In genomic region chr17:39643271-39643670, GRCh38 we compare ENCODE assay signal across 14 cellular contexts. TPM values are rescaled to one million over a fixed set of nuclear protein-coding genes. Genes with fewer than 3 reads are reported as not detected.
DNase-seq lines count a peak whose midpoint lies in the region; ATAC-seq and FAIRE-seq lines count a peak whose summit lies in the region.
"Had no signal": no experiment of that assay in that cellular context is flagged by ENCODE, and none has a peak within 500 bp of the region (broad histone marks: within the 10 kb centered on the region; RNA-seq: fewer than 3 reads in every experiment).

No MANE protein-coding gene starts in this region.

- peaks cover 14 to 15% of the 10 kb centered on the region in 2 donors for H3K36me3 Mint-ChIP-seq in stimulated activated naive B cell treated with anti-CD40 and anti-IgM and Interleukin-4, amounts not matched to agents 10 μg/mL and 1 μg/mL and 100 μg/mL, for 72 hours
- no peaks in the 10 kb centered on the region for H3K36me3 Mint-ChIP-seq in stimulated activated memory B cell treated with anti-CD40 and anti-IgM and Interleukin-4, amounts not matched to agents 10 μg/mL and 1 μg/mL and 100 μg/mL, for 72 hours

- ATAC-seq in Right ventricle myocardium inferior, result no peak
- no peak for ATAC-seq in left ventricle myocardium superior
- ATAC-seq in esophagus mucosa, result peak; percentile 43
- no peak for ATAC-seq in stimulated activated naive B cell treated with anti-CD40 and anti-IgM and Interleukin-4, amounts not matched to agents 10 μg/mL and 1 μg/mL and 100 μg/mL, for 72 hours (replicated peaks)
- no peak for ATAC-seq in HG02885 (IDR thresholded peaks at IDR 0.05; ENCODE audit: poor library complexity, unreplicated experiment)
- ATAC-seq in stimulated activated memory B cell treated with anti-CD40 and anti-IgM and Interleukin-4, amounts not matched to agents 10 μg/mL and 1 μg/mL and 100 μg/mL, for 72 hours, result no peak

- intact Hi-C loops in Right ventricle myocardium inferior (cut with DNase I) (no loop called here), left ventricle myocardium superior (cut with micrococcal nuclease) (no loop called here)

- peaks cover 53 to 81% of the 10 kb centered on the region in 2 donors for H3K4me1 Mint-ChIP-seq in stimulated activated naive B cell treated with anti-CD40 and anti-IgM and Interleukin-4, amounts not matched to agents 10 μg/mL and 1 μg/mL and 100 μg/mL, for 72 hours
- peaks cover 68% of the 10 kb centered on the region for H3K4me1 Mint-ChIP-seq in stimulated activated memory B cell treated with anti-CD40 and anti-IgM and Interleukin-4, amounts not matched to agents 10 μg/mL and 1 μg/mL and 100 μg/mL, for 72 hours

- H3K4me3 Mint-ChIP-seq in stimulated activated naive B cell treated with anti-CD40 and anti-IgM and Interleukin-4, amounts not matched to agents 10 μg/mL and 1 μg/mL and 100 μg/mL, for 72 hours, result no peak overlapping the region
- no peak overlapping the region for H3K4me3 Mint-ChIP-seq in stimulated activated memory B cell treated with anti-CD40 and anti-IgM and Interleukin-4, amounts not matched to agents 10 μg/mL and 1 μg/mL and 100 μg/mL, for 72 hours
- H3K4me3 Mint-ChIP-seq: central memory CD8-positive, alpha-beta T cell had no signal

- no peaks in the 10 kb centered on the region for H3K27me3 Mint-ChIP-seq in stimulated activated naive B cell treated with anti-CD40 and anti-IgM and Interleukin-4, amounts not matched to agents 10 μg/mL and 1 μg/mL and 100 μg/mL, for 72 hours
- no peaks in the 10 kb centered on the region for H3K27me3 Mint-ChIP-seq in stimulated activated memory B cell treated with anti-CD40 and anti-IgM and Interleukin-4, amounts not matched to agents 10 μg/mL and 1 μg/mL and 100 μg/mL, for 72 hours
- H3K27me3 Mint-ChIP-seq: central memory CD8-positive, alpha-beta T cell had no signal

- FAIRE-seq in RCC 7860 (lab: Jason Lieb, UNC), result peak; percentile 18

- H3K9me3 Mint-ChIP-seq in stimulated activated naive B cell treated with anti-CD40 and anti-IgM and Interleukin-4, amounts not matched to agents 10 μg/mL and 1 μg/mL and 100 μg/mL, for 72 hours, result no peaks in the 10 kb centered on the region
- no peaks in the 10 kb centered on the region for H3K9me3 Mint-ChIP-seq in stimulated activated memory B cell treated with anti-CD40 and anti-IgM and Interleukin-4, amounts not matched to agents 10 μg/mL and 1 μg/mL and 100 μg/mL, for 72 hours
- H3K9me3 Mint-ChIP-seq: central memory CD8-positive, alpha-beta T cell had no signal

- DNase-seq in Right ventricle myocardium inferior (ENCODE audit: missing footprints) (peak; percentile 21), left ventricle myocardium superior (no peak), RCC 7860 (ENCODE audit: low spot score) (peak; percentile 55), GDM1 (lab: John Stamatoyannopoulos, UW) (no peak)
- DNase-seq in stimulated activated naive B cell treated with anti-CD40 and anti-IgM and Interleukin-4, amounts not matched to agents 10 μg/mL and 1 μg/mL and 100 μg/mL, for 72 hours, result no peak
- DNase-seq: GOT3, hypothalamus, upper lobe of right lung had no signal

- H3K27ac Mint-ChIP-seq in stimulated activated naive B cell treated with anti-CD40 and anti-IgM and Interleukin-4, amounts not matched to agents 10 μg/mL and 1 μg/mL and 100 μg/mL, for 72 hours, result peak overlapping the region; percentile 45
- no peak overlapping the region for H3K27ac Mint-ChIP-seq in stimulated activated memory B cell treated with anti-CD40 and anti-IgM and Interleukin-4, amounts not matched to agents 10 μg/mL and 1 μg/mL and 100 μg/mL, for 72 hours

RNA-seq across cellular contexts. Expression of gene STARD3, which starts 6.3 kb away (rescaled TPM):
- total RNA-seq in Right ventricle myocardium inferior (21.4 TPM), left ventricle myocardium superior (18.7 TPM), esophagus mucosa (28.0 TPM)

RNA-seq across cellular contexts. Expression of gene PPP1R1B, which starts 16.5 kb away (rescaled TPM):
- 0.89 TPM for total RNA-seq in Right ventricle myocardium inferior
- 0.55 TPM for total RNA-seq in left ventricle myocardium superior
- 1.6 TPM for total RNA-seq in esophagus mucosa
- total RNA-seq: MCF 10A had no signal

RNA-seq across cellular contexts. Expression of gene TCAP, which starts 21.9 kb away (rescaled TPM):
- total RNA-seq in Right ventricle myocardium inferior (5,286 TPM), left ventricle myocardium superior (4,965 TPM), esophagus mucosa (0.40 TPM)

RNA-seq across cellular contexts. Expression of gene PNMT, which starts 25.0 kb away (rescaled TPM):
- total RNA-seq in Right ventricle myocardium inferior, result 5.1 TPM
- 5.8 TPM for total RNA-seq in left ventricle myocardium superior
- 1.1 TPM for total RNA-seq in esophagus mucosa
- total RNA-seq: MCF 10A had no signal

RNA-seq across cellular contexts. Expression of gene NEUROD2, which starts 35.6 kb away (rescaled TPM):
- not detected for total RNA-seq in Right ventricle myocardium inferior
- total RNA-seq in left ventricle myocardium superior, result not detected
- total RNA-seq in esophagus mucosa, result not detected
- total RNA-seq: lung, MCF 10A, upper lobe of right lung had no signal

Comparison
In these comparisons a context has a peak if more than half of its experiments do, and no peak if none do; other contexts are left out.
1. DNase-seq: peak in Right ventricle myocardium inferior (single experiment) and RCC 7860 (single experiment); none in left ventricle myocardium superior (single experiment), stimulated activated naive B cell treated with anti-CD40 and anti-IgM and Interleukin-4, amounts not matched to agents 10 μg/mL and 1 μg/mL and 100 μg/mL, for 72 hours (single experiment) and GDM1 (single experiment).
2. RNA of gene TCAP, which starts 21.9 kb away (total RNA-seq): 5,286 TPM in Right ventricle myocardium inferior (single experiment) and 4,965 TPM in left ventricle myocardium superior (single experiment); 0.40 TPM in esophagus mucosa (single experiment); every median in the first group is over 1,000 times any median in the second.